29 cellular contexts compared by ENCODE assay signal in the genomic region with DNA sequence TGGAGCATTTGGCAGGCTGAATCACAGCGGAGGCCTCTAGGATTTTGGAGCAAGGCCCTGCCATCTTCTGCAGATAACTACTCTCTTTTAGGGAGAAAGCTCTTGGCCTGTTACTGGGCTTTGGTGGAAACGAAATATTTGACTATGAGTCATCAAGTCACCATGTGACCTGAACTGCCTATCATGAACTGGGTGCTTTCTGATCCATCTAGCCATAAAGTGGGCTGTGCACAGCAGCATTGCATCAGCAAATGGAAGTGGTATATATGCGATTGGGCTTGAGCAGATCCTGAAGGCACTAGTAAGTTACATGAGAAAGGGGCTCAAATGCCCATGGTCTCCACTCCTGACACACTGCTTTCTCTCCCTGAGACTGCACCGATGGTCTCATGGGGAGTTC. TPM values are rescaled to one million over a fixed set of nuclear protein-coding genes. Genes with fewer than 3 reads are reported as not detected.
"Had no signal": no experiment of that assay in that cellular context is flagged by ENCODE, and none has a peak within 500 bp of the region (broad histone marks: within the 10 kb centered on the region; RNA-seq: fewer than 3 reads in every experiment).

No MANE protein-coding gene starts in this region.

- DNase-seq: effector CD4-positive, alpha-beta T cell; endodermal cell; foreskin melanocyte; head of caudate nucleus; left colon; left ventricle myocardium superior; mesenchymal stem cell; midbrain; nucleus accumbens; ovary; sigmoid colon; stimulated activated CD4-positive, alpha-beta T cell treated with anti-CD3 and anti-CD28 coated beads, Interleukin-2, amount 100 ng/mL, for 24 hours; stimulated activated CD4-positive, alpha-beta T cell treated with anti-CD3 and anti-CD28 coated beads, Interleukin-4, amount 100 ng/mL, for 4 hours; stimulated activated naive CD4-positive, alpha-beta T cell; stomach; substantia nigra; transverse colon had no signal

- H3K4me3 ChIP-seq: hepatocyte, lung, neural progenitor cell, ovary, right atrium auricular region, sigmoid colon, skin epidermis, stomach, thoracic aorta, transverse colon had no signal

- H3K27me3 ChIP-seq: hepatocyte, neural progenitor cell, ovary, right atrium auricular region, sigmoid colon, stomach, transverse colon had no signal

- H3K9me3 Mint-ChIP-seq: endodermal cell, neural progenitor cell had no signal

- H3K4me1 Mint-ChIP-seq: endodermal cell, neural progenitor cell had no signal

- H3K27ac ChIP-seq: hepatocyte, neural progenitor cell, ovary, right atrium auricular region, sigmoid colon, skin epidermis, stomach, thoracic aorta, transverse colon had no signal

- H3K27ac Mint-ChIP-seq: endodermal cell; natural killer cell treated with Interleukin-12 subunit alpha and Interleukin-12 subunit beta and Interleukin-15 and Interleukin-18, amount 100 ng/mL, for 72 hours; neural progenitor cell had no signal

- H3K9me3 ChIP-seq: ovary, right atrium auricular region, sigmoid colon, stomach, thoracic aorta, transverse colon had no signal

- H3K36me3 ChIP-seq: neural progenitor cell, ovary, right atrium auricular region, sigmoid colon, stomach, thoracic aorta, transverse colon had no signal

- H3K4me1 ChIP-seq: neural progenitor cell, right atrium auricular region, sigmoid colon, stomach, transverse colon had no signal

- H3K36me3 Mint-ChIP-seq: natural killer cell treated with Interleukin-12 subunit alpha and Interleukin-12 subunit beta and Interleukin-15 and Interleukin-18, amount 100 ng/mL, for 72 hours; neural progenitor cell had no signal

- H3K4me3 Mint-ChIP-seq: endodermal cell; natural killer cell treated with Interleukin-12 subunit alpha and Interleukin-12 subunit beta and Interleukin-15 and Interleukin-18, amount 100 ng/mL, for 72 hours; neural progenitor cell had no signal

- ATAC-seq: left colon; left ventricle myocardium superior; natural killer cell treated with Interleukin-12 subunit alpha and Interleukin-12 subunit beta and Interleukin-15 and Interleukin-18, amount 100 ng/mL, for 72 hours had no signal

RNA-seq across cellular contexts. Expression of a gene that starts 21.1 kb away (rescaled TPM):
- total RNA-seq: dermis microvascular lymphatic vessel endothelial cell; endodermal cell; endothelial cell of umbilical vein; kidney epithelial cell; left colon; left ventricle myocardium superior; lung; natural killer cell treated with Interleukin-12 subunit alpha and Interleukin-12 subunit beta and Interleukin-15 and Interleukin-18, amount 100 ng/mL, for 72 hours; posterior vena cava; right atrium auricular region; stomach; thoracic aorta had no signal

RNA-seq across cellular contexts. Expression of a gene that starts 57.5 kb away (rescaled TPM):
- total RNA-seq: dermis microvascular lymphatic vessel endothelial cell, endothelial cell of umbilical vein, left colon, posterior vena cava, transverse colon, ureter had no signal
